Comparison of ENCODE assay signal across 9 cellular contexts in genomic region chr6:28586273-28586672, GRCh38.
A peak's percentile ranks its signal among the peaks of the same experiment; 100 is the strongest.
DNase-seq lines count a peak whose midpoint lies in the region; FAIRE-seq and TF ChIP-seq lines count a peak whose summit lies in the region.
"Had no signal": no experiment of that assay in that cellular context is flagged by ENCODE, and none has a peak within 500 bp of the region (broad histone marks: within the 10 kb centered on the region; RNA-seq: fewer than 3 reads in every experiment).

No MANE protein-coding gene starts in this region.

- intact Hi-C loops in endothelial cell of umbilical vein (cut with micrococcal nuclease) (loop anchor here (2.0 to 10.0 kb wide), 4 partner anchors 189 to 681 kb away; partner anchors contain the start of gene ZSCAN12), posterior vena cava (cut with DNase I) (no loop called here)

- H3K27ac ChIP-seq in endothelial cell of umbilical vein (ENCODE audit: insufficient read depth, low read depth, low read length) (no peak overlapping the region), neural progenitor cell (no peak overlapping the region)

- peak; percentile 34 for DNase-seq in Caki2 (ENCODE audit: low read depth)
- DNase-seq in NCI-H2227 (lab: John Stamatoyannopoulos, UW; ENCODE audit: unreplicated experiment): peak; percentile 26
- no peak for DNase-seq in endothelial cell of umbilical vein (ENCODE audit: low read depth, low spot score)
- DNase-seq in neural progenitor cell (ENCODE audit: low spot score): no peak
- DNase-seq in posterior vena cava (ENCODE audit: low spot score): no peak
- DNase-seq in DMS 273 treated with DMSO at 0.1 percent for 48 hours (lab: John Stamatoyannopoulos, UW): no peak
- no peak for DNase-seq in HUDEP-2 (lab: John Stamatoyannopoulos, UW; ENCODE audit: unreplicated experiment in 76 of 76)
- DNase-seq in NCI-H187 (lab: John Stamatoyannopoulos, UW): no peak

- H4K20me1 ChIP-seq in endothelial cell of umbilical vein (replicated peaks; ENCODE audit: control insufficient read depth, extremely low read depth, insufficient read depth, low read length): no peaks in the 10 kb centered on the region
- H4K20me1 ChIP-seq in neural progenitor cell (ENCODE audit: low read depth): no peaks in the 10 kb centered on the region

- BruUV-seq in endothelial cell of umbilical vein (replicated peaks; lab: Mats Ljungman, UMichigan): no TSS peak

- peaks cover 7% of the 10 kb centered on the region for H3K27me3 Mint-ChIP-seq in neural progenitor cell (ENCODE audit: insufficient read depth, low read depth)

- peaks cover 39% of the 10 kb centered on the region for H3F3A ChIP-seq in neural progenitor cell (ENCODE audit: low read depth)

- POLR2A ChIA-PET in endothelial cell of umbilical vein (lab: Charles Lee): no interaction called here

- no peak overlapping the region for H3K9ac ChIP-seq in endothelial cell of umbilical vein (replicated peaks; ENCODE audit: extremely low read depth, insufficient read depth, low read length)
- H3K9ac ChIP-seq in neural progenitor cell: peak overlapping the region; percentile 57

- peaks cover 12% of the 10 kb centered on the region for H3K4me1 ChIP-seq in endothelial cell of umbilical vein (ENCODE audit: control insufficient read depth, extremely low read depth, insufficient read depth, low read length)
- H3K4me1 ChIP-seq in neural progenitor cell: peaks cover 25% of the 10 kb centered on the region

- H3K36me3 ChIP-seq in endothelial cell of umbilical vein (ENCODE audit: control insufficient read depth in 2 of 2, extremely low read depth in 1 of 2, insufficient read depth in 2 of 2, low read length in 2 of 2) (no peaks in the 10 kb centered on the region), neural progenitor cell (no peaks in the 10 kb centered on the region)

- no peaks in the 10 kb centered on the region for H3K36me3 Mint-ChIP-seq in neural progenitor cell

- CTCF ChIA-PET in endothelial cell of umbilical vein (lab: Charles Lee): interaction anchor here (0.9 to 2.2 kb wide), 3 partner anchors 21 to 44 kb away, joined by 3 to 7 read pairs (median 3); no protein-coding TSS in a partner anchor

- peaks cover 47% of the 10 kb centered on the region for H3K4me1 Mint-ChIP-seq in neural progenitor cell

- no peak for FAIRE-seq in endothelial cell of umbilical vein (lab: Jason Lieb, UNC)
- FAIRE-seq: islet of Langerhans had no signal

- no peaks in the 10 kb centered on the region for H3K9me3 Mint-ChIP-seq in neural progenitor cell

- TF ChIP-seq CTCF in endothelial cell of umbilical vein (IDR thresholded peaks at IDR 0.05; ENCODE audit: extremely low read depth in 1 of 2, insufficient read depth in 1 of 2, low read depth in 1 of 2, low read length in 2 of 2) (no peak), neural progenitor cell (IDR thresholded peaks at IDR 0.05) (no peak)

- TF ChIP-seq POLR2A in endothelial cell of umbilical vein (IDR thresholded peaks at IDR 0.05; ENCODE audit: low read depth, low read length): no peak

- dilution Hi-C loops in endothelial cell of umbilical vein (cut with MboI; ENCODE audit: extremely low pct_ligation_motif_present, low sequenced_read_pairs): no loop called here

- no peak overlapping the region for H3K27ac Mint-ChIP-seq in neural progenitor cell

- H3K27me3 ChIP-seq in endothelial cell of umbilical vein (ENCODE audit: control insufficient read depth in 2 of 2, insufficient read depth in 2 of 2, low read length in 2 of 2): peaks cover 21 to 40% of the 10 kb centered on the region in 2 experiments
- peaks cover 13% of the 10 kb centered on the region for H3K27me3 ChIP-seq in neural progenitor cell

- H3K9me1 ChIP-seq in endothelial cell of umbilical vein (replicated peaks; ENCODE audit: control insufficient read depth, extremely low read depth, insufficient read depth, low read length): no peaks in the 10 kb centered on the region

- no peaks in the 10 kb centered on the region for H3K9me3 ChIP-seq in endothelial cell of umbilical vein (replicated peaks; ENCODE audit: control insufficient read depth, insufficient read depth, low read length)
- no peaks in the 10 kb centered on the region for H3K9me3 ChIP-seq in neural progenitor cell (ENCODE audit: low read depth)

- H3K4me2 ChIP-seq in endothelial cell of umbilical vein (ENCODE audit: insufficient read depth, low read length): peak overlapping the region; percentile 70
- H3K4me2 ChIP-seq in neural progenitor cell: peak overlapping the region; percentile 85

- H3K4me3 ChIP-seq in endothelial cell of umbilical vein (replicated peaks in 1 of 3; ENCODE audit: insufficient read depth in 1 of 3, low read depth in 1 of 3, low read length in 3 of 3) (no peak overlapping the region), neural progenitor cell (peak overlapping the region; percentile 88)

- in situ Hi-C loops in Caki2 (cut with HindIII; ENCODE audit: low pct_unique_long_range_greater_than_20kb, low sequenced_read_pairs): no loop called here

- H3K79me2 ChIP-seq in endothelial cell of umbilical vein (ENCODE audit: control insufficient read depth, insufficient read depth, low read length) (no peaks in the 10 kb centered on the region), neural progenitor cell (ENCODE audit: low read depth) (peaks cover 26% of the 10 kb centered on the region)

- H3K4me3 Mint-ChIP-seq in neural progenitor cell: peak overlapping the region; percentile 92

- H2AFZ ChIP-seq in endothelial cell of umbilical vein (ENCODE audit: low read depth, low read length) (no peak overlapping the region), neural progenitor cell (replicated peaks) (no peak overlapping the region)

TF ChIP-seq in endothelial cell of umbilical vein, 7 proteins besides CTCF, POLR2A, EP300 and RAD21:
- TF ChIP-seq POLR2AphosphoS5 (IDR thresholded peaks at IDR 0.05; ENCODE audit: insufficient read depth, low read depth, low read length): no peak
- TF ChIP-seq MYC (IDR thresholded peaks at IDR 0.05; ENCODE audit: low read depth, low read length): no peak
- TF ChIP-seq GATA2 (IDR thresholded peaks at IDR 0.05; ENCODE audit: insufficient read depth, insufficient read length, low read depth, low read length): no peak
- TF ChIP-seq MAX (IDR thresholded peaks at IDR 0.05; ENCODE audit: insufficient read depth, insufficient read length): no peak
- TF ChIP-seq JUN (IDR thresholded peaks at IDR 0.05; ENCODE audit: borderline replicate concordance, insufficient read depth, insufficient read length, low read depth): no peak
- TF ChIP-seq FOS (IDR thresholded peaks at IDR 0.05; ENCODE audit: borderline replicate concordance, insufficient read depth, low read length): no peak
- no peak for TF ChIP-seq EZH2 (IDR thresholded peaks at IDR 0.05; ENCODE audit: borderline replicate concordance, low read depth, low read length, severe bottlenecking)

Comparison
In these comparisons a context has a peak if more than half of its experiments do, and no peak if none do; other contexts are left out.
1. DNase-seq: peak in Caki2 (single experiment) and NCI-H2227 (single experiment); none in endothelial cell of umbilical vein (single experiment), neural progenitor cell (single experiment), posterior vena cava (single experiment), DMS 273 treated with DMSO at 0.1 percent for 48 hours (single experiment), HUDEP-2 (0 of 76) and NCI-H187 (0 of 2).